ENCODE assay signal across 26 cellular contexts in the genomic region with DNA sequence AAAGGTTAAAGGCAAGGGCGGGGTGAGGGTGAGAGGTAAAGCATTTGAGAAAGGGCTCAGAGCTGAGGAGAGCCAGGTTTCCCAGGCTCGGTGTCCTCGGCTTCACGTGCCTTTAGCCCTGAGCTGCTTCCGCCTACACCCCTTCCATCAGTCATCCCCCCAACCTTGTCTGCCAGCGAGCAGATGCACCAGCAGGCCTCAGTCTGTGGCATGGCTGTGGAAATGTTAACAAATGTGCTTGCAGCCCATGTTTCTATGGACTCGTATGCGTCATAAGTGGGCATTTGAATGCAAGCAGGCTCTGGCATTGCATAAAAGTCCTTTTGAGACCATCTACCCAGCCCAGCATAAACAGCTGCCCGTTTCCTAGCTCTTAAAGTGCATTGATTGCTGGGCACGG.
DNase-seq lines count a peak whose midpoint lies in the region; ATAC-seq, FAIRE-seq and TF ChIP-seq lines count a peak whose summit lies in the region.
"Had no signal": no experiment of that assay in that cellular context is flagged by ENCODE, and none has a peak within 500 bp of the region (broad histone marks: within the 10 kb centered on the region; RNA-seq: fewer than 3 reads in every experiment).

No MANE protein-coding gene starts in this region.

- WGBS in A549 (ENCODE audit: missing lambda C conversion rate) = 91% methylated on average over 10 of the region's 10 CpGs
- 92% methylated on average over 4 of the region's 10 CpGs; no CpG with 5 or more reads in 1 of the 2 experiments for WGBS in IMR-90 (ENCODE audit: extremely low coverage in 2 of 2, insufficient read length in 1 of 2), 2 experiments

- H2AK9ac ChIP-seq in IMR-90 (replicated peaks; ENCODE audit: low read depth, low read length, poor library complexity) = no peak overlapping the region

- H3K36me3 Mint-ChIP-seq in Calu3 (ENCODE audit: insufficient read depth, unreplicated experiment) = peaks cover 17% of the 10 kb centered on the region
- H3K36me3 Mint-ChIP-seq: brain had no signal

- no peak overlapping the region for H3K27ac Mint-ChIP-seq in Calu3 (ENCODE audit: unreplicated experiment)
- H3K27ac Mint-ChIP-seq: activated T-cell treated with anti-CD3 and anti-CD28 coated beads, Interleukin-2, amount 50 U/mL, for 72 hours; neural progenitor cell; stimulated activated effector memory CD8-positive, alpha-beta T cell treated with anti-CD3 and anti-CD28 coated beads, Interleukin-12 subunit alpha, Interleukin-12 subunit beta, amount 100 ng/mL, for 72 hours had no signal

- H2AK5ac ChIP-seq in IMR-90 (ENCODE audit: low read depth, low read length) = peak overlapping the region; percentile 89

- CTCF ChIA-PET in A549 (lab: Yijun Ruan, JAX) = interaction anchor here (0.6 to 6.0 kb wide), 12 partner anchors 10 to 314 kb away, joined by 3 to 57 read pairs (median 5); a partner anchor contains a TSS
- CTCF ChIA-PET in IMR-90 (lab: Yijun Ruan, JAX) = no interaction called here
- CTCF ChIA-PET in Calu3 (lab: Charles Lee) = interaction anchor here (0.5 kb wide), 1 partner anchor 130 kb away, joined by 3 read pairs; no protein-coding TSS in a partner anchor

- H3K56ac ChIP-seq in IMR-90 (ENCODE audit: extremely low read depth, insufficient read depth, low read length) = peak overlapping the region; percentile 32; the same call in 1 of the 2 replicates

- peak overlapping the region; percentile 37; the same call in 1 of the 2 replicates for H4K5ac ChIP-seq in IMR-90 (ENCODE audit: low read depth, low read length)

- H3K4me2 ChIP-seq in A549 (no peak overlapping the region), IMR-90 (ENCODE audit: low read depth, low read length) (no peak overlapping the region)
- H3K4me2 ChIP-seq: neural progenitor cell had no signal

- TF ChIP-seq POLR2A in A549 (IDR thresholded peaks at IDR 0.05; ENCODE audit: low read length) = no peak
- TF ChIP-seq POLR2A in IMR-90 (IDR thresholded peaks at IDR 0.05; ENCODE audit: low read depth, low read length) = no peak

- H3K9me3 ChIP-seq in A549 = no peaks in the 10 kb centered on the region
- H3K9me3 ChIP-seq in IMR-90 (ENCODE audit: control insufficient read depth, insufficient read depth, low read length) = no peaks in the 10 kb centered on the region
- H3K9me3 ChIP-seq: HAP-1, mucosa of descending colon had no signal

- peaks cover 20% of the 10 kb centered on the region for H3K9me1 ChIP-seq in IMR-90 (ENCODE audit: insufficient read depth, low read length)

- H4K8ac ChIP-seq in IMR-90 (ENCODE audit: low read depth in 2 of 2, low read length in 2 of 2) = peak overlapping the region; percentile 46 to 58; a peak in 3 of 4 replicates

- no peak for DNase-seq in A549 (ENCODE audit: low read depth in 1 of 2, low spot score in 1 of 2)
- no peak for DNase-seq in IMR-90
- no peak for DNase-seq in brain microvascular endothelial cell
- DNase-seq in Calu3 = no peak
- no peak for DNase-seq in SHP77 treated with DMSO at 0.1 percent for 48 hours (lab: John Stamatoyannopoulos, UW)
- no peak for DNase-seq in NK-92 treated with Interleukin-12 subunit alpha and Interleukin-12 subunit beta, amount 100 ng/mL, for 24 hours (lab: John Stamatoyannopoulos, UW)
- DNase-seq: activated CD8-positive, alpha-beta memory T cell treated with anti-CD3 and anti-CD28 coated beads for 24 hours; activated T-cell treated with anti-CD3 and anti-CD28 coated beads, Interleukin-2, amount 50 U/mL, for 72 hours; CD4-positive, alpha-beta memory T cell; cortex of kidney; GDM1; MM.1S; mucosa of descending colon; NCI-H1436; NCI-H524; stimulated activated CD4-positive, alpha-beta T cell treated with anti-CD3 and anti-CD28 coated beads, Interleukin-1b, Interleukin-23, amount 100 ng/mL, for 48 hours had no signal

- no TSS peak for BruUV-seq in IMR-90 (replicated peaks; lab: Mats Ljungman, UMichigan)
- BruUV-seq in Calu3 (replicated peaks; lab: Mats Ljungman, UMichigan) = no TSS peak

- POLR2A ChIA-PET in A549 (lab: Yijun Ruan, JAX) (no interaction called here), IMR-90 (lab: Charles Lee; ENCODE audit: unreplicated experiment) (no interaction called here)

- H3K4me1 ChIP-seq in A549 = peaks cover 40% of the 10 kb centered on the region
- H3K4me1 ChIP-seq in IMR-90 (ENCODE audit: control insufficient read depth, insufficient read depth, low read length) = peaks cover 17% of the 10 kb centered on the region
- H3K4me1 ChIP-seq: HAP-1, neural progenitor cell had no signal

- H3K4me3 ChIP-seq in A549 (no peak overlapping the region), IMR-90 (ENCODE audit: insufficient read depth, low read depth, low read length) (no peak overlapping the region), brain microvascular endothelial cell (ENCODE audit: low read depth, low read length) (no peak overlapping the region)
- H3K4me3 ChIP-seq: HAP-1, K562, mucosa of descending colon, neural progenitor cell had no signal

- H3K9ac ChIP-seq in IMR-90 (ENCODE audit: low read depth, low read length) = no peak overlapping the region
- H3K9ac ChIP-seq: neural progenitor cell had no signal

- H3K27me3 ChIP-seq in IMR-90 (ENCODE audit: control insufficient read depth, insufficient read depth, low read length) = no peaks in the 10 kb centered on the region
- no peaks in the 10 kb centered on the region for H3K27me3 ChIP-seq in brain microvascular endothelial cell (replicated peaks)
- H3K27me3 ChIP-seq in layer of hippocampus (ENCODE audit: control insufficient read depth, insufficient read depth, low read length) = no peaks in the 10 kb centered on the region
- H3K27me3 ChIP-seq: neural progenitor cell had no signal

- dilution Hi-C loops in IMR-90 (cut with HindIII; ENCODE audit: low sequenced_read_pairs, unreplicated experiment) = no loop called here

- peak overlapping the region; percentile 85 for H4K91ac ChIP-seq in IMR-90 (ENCODE audit: insufficient read depth, low read depth, low read length)

- FAIRE-seq in A549 (lab: Jason Lieb, UNC) = no peak
- FAIRE-seq: endometrium, K562 had no signal

- peak overlapping the region; percentile 79 for H2BK5ac ChIP-seq in IMR-90 (ENCODE audit: low read depth, low read length, poor library complexity, severe bottlenecking)

- peak overlapping the region; percentile 2 for H2AFZ ChIP-seq in IMR-90 (replicated peaks; ENCODE audit: low read length, poor library complexity)
- H2AFZ ChIP-seq: neural progenitor cell had no signal

- intact Hi-C loops in IMR-90 (cut with micrococcal nuclease) = loop anchor here (5.0 kb wide), 1 partner anchor 123 kb away; no protein-coding TSS in a partner anchor
- intact Hi-C loops in Calu3 (cut with micrococcal nuclease; ENCODE audit: unreplicated experiment) = no loop called here

- peak overlapping the region; percentile 82 to 85; a peak in 3 of 6 replicates for H3K27ac ChIP-seq in A549
- H3K27ac ChIP-seq in IMR-90 (ENCODE audit: insufficient read depth, low read length) = peak overlapping the region; percentile 34; the same call in 1 of the 2 replicates
- peak overlapping the region; percentile 95 for H3K27ac ChIP-seq in brain microvascular endothelial cell
- H3K27ac ChIP-seq in layer of hippocampus (ENCODE audit: low read depth, low read length) = peak overlapping the region; percentile 56
- H3K27ac ChIP-seq: neural progenitor cell had no signal

- TF ChIP-seq EP300 in A549 (IDR thresholded peaks at IDR 0.05) = no peak

- no peaks in the 10 kb centered on the region for H3K27me3 Mint-ChIP-seq in Calu3 (ENCODE audit: unreplicated experiment)
- H3K27me3 Mint-ChIP-seq: CD4-positive, alpha-beta memory T cell had no signal

- H3K36me3 ChIP-seq in IMR-90 (ENCODE audit: control insufficient read depth, insufficient read depth, low read length) (peaks cover 54% of the 10 kb centered on the region), brain microvascular endothelial cell (replicated peaks) (peaks cover 91% of the 10 kb centered on the region)
- H3K36me3 ChIP-seq: HAP-1, neural progenitor cell had no signal

- ATAC-seq in A549 (no peak), IMR-90 (ENCODE audit: low read depth) (no peak), HG02970 (IDR thresholded peaks at IDR 0.05; ENCODE audit: low FRiP score, unreplicated experiment) (no peak)
- ATAC-seq: activated CD4-positive, CD25-positive, alpha-beta regulatory T cell treated with anti-CD3 and anti-CD28 coated beads, Interleukin-2, amount 50 U/mL, for 24 hours; activated naive CD4-positive, alpha-beta T cell treated with anti-CD3 and anti-CD28 coated beads, Interleukin-2, amount 50 U/mL, for 72 hours; activated T-cell treated with anti-CD3 and anti-CD28 coated beads, Interleukin-2, amount 50 U/mL, for 72 hours; K562; mucosa of descending colon; stimulated activated effector memory CD8-positive, alpha-beta T cell treated with anti-CD3 and anti-CD28 coated beads, Interleukin-12 subunit alpha, Interleukin-12 subunit beta, amount 100 ng/mL, for 72 hours had no signal

- peak overlapping the region; percentile 33 for H3K23ac ChIP-seq in IMR-90 (ENCODE audit: low read depth, low read length)

- peak overlapping the region; percentile 89 for H2BK120ac ChIP-seq in IMR-90 (ENCODE audit: low read depth, low read length)

- TF ChIP-seq RAD21 in A549 (conservative IDR thresholded peaks at IDR 0.05 in 1 of 2, IDR thresholded peaks at IDR 0.05 in 1 of 2) = no peak
- no peak for TF ChIP-seq RAD21 in IMR-90 (IDR thresholded peaks at IDR 0.05; ENCODE audit: low read length)

- no peaks in the 10 kb centered on the region for H3K9me3 Mint-ChIP-seq in Calu3 (ENCODE audit: low read depth, unreplicated experiment)
- H3K9me3 Mint-ChIP-seq: activated naive CD4-positive, alpha-beta T cell treated with anti-CD3 and anti-CD28 coated beads, Interleukin-2, amount 50 U/mL, for 72 hours; activated T-cell treated with anti-CD3 and anti-CD28 coated beads, Interleukin-2, amount 50 U/mL, for 72 hours; brain; CD4-positive, alpha-beta memory T cell; neural progenitor cell; stimulated activated effector memory CD8-positive, alpha-beta T cell treated with anti-CD3 and anti-CD28 coated beads, Interleukin-12 subunit alpha, Interleukin-12 subunit beta, amount 100 ng/mL, for 72 hours had no signal

- peaks cover 7 to 62% of the 10 kb centered on the region in 2 experiments; a peak in 3 of 4 replicates for H3K79me1 ChIP-seq in IMR-90 (ENCODE audit: low read depth in 1 of 2, low read length in 2 of 2)

- H2BK15ac ChIP-seq in IMR-90 (ENCODE audit: low read depth, low read length) = peak overlapping the region; percentile 51; the same call in 2 of the 3 replicates

- no peak overlapping the region for H3K4me3 Mint-ChIP-seq in Calu3 (ENCODE audit: low read depth, unreplicated experiment)
- H3K4me3 Mint-ChIP-seq: activated T-cell treated with anti-CD3 and anti-CD28 coated beads, Interleukin-2, amount 50 U/mL, for 72 hours; brain; CD4-positive, alpha-beta memory T cell; neural progenitor cell; stimulated activated effector memory CD8-positive, alpha-beta T cell treated with anti-CD3 and anti-CD28 coated beads, Interleukin-12 subunit alpha, Interleukin-12 subunit beta, amount 100 ng/mL, for 72 hours had no signal

- in situ Hi-C loops in IMR-90 (cut with MboI; ENCODE audit: low sequenced_read_pairs) = loop anchor here (5.0 to 10.0 kb wide), 3 partner anchors 138 to 756 kb away; no protein-coding TSS in a partner anchor
- in situ Hi-C loops in brain microvascular endothelial cell (cut with HindIII; ENCODE audit: low pct_ligation_motif_present, low sequenced_read_pairs) = no loop called here

- peak overlapping the region; percentile 34; the same call in 1 of the 2 replicates for H3K18ac ChIP-seq in IMR-90 (ENCODE audit: low read depth, low read length)

- TF ChIP-seq CTCF in A549 (IDR thresholded peaks at IDR 0.05) = no peak
- TF ChIP-seq CTCF in IMR-90 (conservative IDR thresholded peaks at IDR 0.05; ENCODE audit: low read depth, low read length) = no peak
- no peak for TF ChIP-seq CTCF in brain microvascular endothelial cell (IDR thresholded peaks at IDR 0.05; ENCODE audit: low read depth, low read length, missing control alignments)
- no peak for TF ChIP-seq CTCF in Calu3 (IDR thresholded peaks at IDR 0.05; ENCODE audit: unreplicated experiment)

- peaks cover 40% of the 10 kb centered on the region for H3K4me1 Mint-ChIP-seq in Calu3 (ENCODE audit: low read depth, unreplicated experiment)

- peak overlapping the region; percentile 38 for H3K14ac ChIP-seq in IMR-90 (replicated peaks; ENCODE audit: low read depth, low read length)

- H4K20me1 ChIP-seq in IMR-90 (ENCODE audit: insufficient read depth, low read length) = no peaks in the 10 kb centered on the region

- peak overlapping the region; percentile 79 for H2BK20ac ChIP-seq in IMR-90 (ENCODE audit: low read depth, low read length)

- peak overlapping the region; percentile 94 for H3K4ac ChIP-seq in IMR-90 (ENCODE audit: low read depth, low read length)

Comparison
In these comparisons a context has a peak if more than half of its experiments do, and no peak if none do; other contexts are left out.
1. H3K27ac ChIP-seq: peak in every context shown above with its lines; median percentile 95 in brain microvascular endothelial cell; 84 in A549; 56 in layer of hippocampus; 34 in IMR-90.